In the genomic region with DNA sequence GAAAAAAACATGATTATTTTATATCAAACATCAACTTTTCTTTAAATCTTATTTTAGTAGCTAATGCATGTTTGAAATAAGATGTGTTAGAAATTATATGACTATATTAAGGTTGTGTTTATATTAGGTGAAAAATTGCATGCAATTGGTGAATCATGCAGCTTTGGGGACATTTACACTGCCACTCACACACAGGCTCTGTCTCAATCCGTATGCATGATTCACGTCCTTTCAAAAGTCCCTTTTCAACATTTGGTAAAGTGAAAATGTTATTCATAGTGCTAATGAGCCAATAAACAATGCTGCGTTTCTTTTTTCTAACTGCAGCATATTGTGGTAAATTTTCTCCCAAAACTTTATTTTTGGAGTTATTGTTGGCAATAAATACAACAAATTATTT, we compare ENCODE assay signal across 22 cellular contexts.
"Had no signal": no experiment of that assay in that cellular context is flagged by ENCODE, and none has a peak within 500 bp of the region (broad histone marks: within the 10 kb centered on the region; RNA-seq: fewer than 3 reads in every experiment).

No MANE protein-coding gene starts in this region.

- DNase-seq: colonic mucosa; dermis blood vessel endothelial cell; effector memory CD4-positive, alpha-beta T cell; glutamatergic neuron; heart right ventricle; hippocampal formation; left ventricle myocardium superior; lower lobe of right lung; natural killer cell; occipital lobe; ovary; right lobe of liver; small intestine; stimulated activated CD4-positive, alpha-beta T cell treated with anti-CD3 and anti-CD28 coated beads, Interleukin-15, amount 100 ng/mL, for 24 hours; stimulated activated CD4-positive, alpha-beta T cell treated with anti-CD3 and anti-CD28 coated beads, Interleukin-2, amount 100 ng/mL, for 48 hours; stimulated activated naive B cell treated with anti-CD40 and anti-IgM and Interleukin-4, amounts not matched to agents 10 μg/mL and 1 μg/mL and 100 μg/mL, for 72 hours; upper lobe of left lung had no signal

- H3K4me3 ChIP-seq: colonic mucosa, heart right ventricle, lower lobe of right lung, ovary, right lobe of liver, thoracic aorta, tibial nerve, upper lobe of left lung had no signal

- FAIRE-seq: endometrium, islet of Langerhans, small intestine, urothelium cell line had no signal

- ATAC-seq: heart right ventricle; left ventricle myocardium superior; lower lobe of right lung; natural killer cell; right lobe of liver; stimulated activated naive B cell treated with anti-CD40 and anti-IgM and Interleukin-4, amounts not matched to agents 10 μg/mL and 1 μg/mL and 100 μg/mL, for 72 hours had no signal
